Comparison of ENCODE assay signal across 17 cellular contexts in genomic region chr11:64153831-64154230, GRCh38. TPM values are rescaled to one million over a fixed set of nuclear protein-coding genes. Genes with fewer than 3 reads are reported as not detected.
DNase-seq lines count a peak whose midpoint lies in the region; ATAC-seq, FAIRE-seq and TF ChIP-seq lines count a peak whose summit lies in the region.
"Had no signal": no experiment of that assay in that cellular context is flagged by ENCODE, and none has a peak within 500 bp of the region (broad histone marks: within the 10 kb centered on the region; RNA-seq: fewer than 3 reads in every experiment).

No MANE protein-coding gene starts in this region.

- H3K4me1 Mint-ChIP-seq in stimulated activated naive CD8-positive, alpha-beta T cell treated with anti-CD3 and anti-CD28 coated beads, Interleukin-15, amount 100 ng/mL, for 72 hours, result peaks cover 20% of the 10 kb centered on the region

- TF ChIP-seq RAD21 in H1 (IDR thresholded peaks at IDR 0.05 in 1 of 2, conservative IDR thresholded peaks at IDR 0.05 in 1 of 2; ENCODE audit: low read depth in 2 of 2, low read length in 2 of 2), result no peak

- no peak for TF ChIP-seq POLR2A in H1 (IDR thresholded peaks at IDR 0.05; ENCODE audit: control extremely low read depth in 1 of 2, low read depth in 2 of 2, low read length in 2 of 2)

- H4K91ac ChIP-seq in H1 (replicated peaks; ENCODE audit: insufficient read length, low read length) (no peak overlapping the region), neuronal stem cell (ENCODE audit: low read depth, low read length, poor library complexity) (no peak overlapping the region)

- H3K56ac ChIP-seq in H1 (replicated peaks; ENCODE audit: insufficient read length, low read depth, low read length), result no peak overlapping the region

- H3K4me1 ChIP-seq in HEK293 (ENCODE audit: control insufficient read depth, insufficient read depth, low read length), result no peaks in the 10 kb centered on the region
- peaks cover 2 to 15% (median 8%) of the 10 kb centered on the region in 4 experiments; a peak in 6 of 7 replicates for H3K4me1 ChIP-seq in H1 (replicated peaks in 1 of 4; ENCODE audit: control insufficient read depth in 3 of 4, insufficient read depth in 4 of 4, low read length in 3 of 4)
- H3K4me1 ChIP-seq in neuronal stem cell (ENCODE audit: control insufficient read depth in 2 of 2, insufficient read depth in 1 of 2, low read depth in 1 of 2, low read length in 2 of 2), result peaks cover 0 to 14% of the 10 kb centered on the region in 2 donors

- no peaks in the 10 kb centered on the region for H3K23me2 ChIP-seq in H1 (ENCODE audit: low read depth, low read length)

- H3K18ac ChIP-seq in H1 (ENCODE audit: extremely low read depth, low read length), result no peak overlapping the region; the same call in none of the 2 replicates
- H3K18ac ChIP-seq in neuronal stem cell (ENCODE audit: low read length), result peak overlapping the region; percentile 35

- FAIRE-seq in H1 (lab: Jason Lieb, UNC), result no peak

- TF ChIP-seq EP300 in H1 (IDR thresholded peaks at IDR 0.05; ENCODE audit: borderline replicate concordance in 1 of 2, low read depth in 2 of 2, low read length in 2 of 2), result no peak

- no peak overlapping the region for H3K4me3 Mint-ChIP-seq in stimulated activated naive CD8-positive, alpha-beta T cell treated with anti-CD3 and anti-CD28 coated beads, Interleukin-15, amount 100 ng/mL, for 72 hours
- H3K4me3 Mint-ChIP-seq: HFFc6 had no signal

- POLR2A ChIA-PET in HEK293 (lab: Yijun Ruan, JAX), result no interaction called here
- POLR2A ChIA-PET in RWPE1 (lab: Yijun Ruan, JAX; ENCODE audit: low non-redundant PET), result interaction anchor here (0.7 kb wide), 1 partner anchor 10 kb away, joined by 3 read pairs; no protein-coding TSS in a partner anchor
- POLR2A ChIA-PET in H1 (lab: Charles Lee; ENCODE audit: partially characterized antibody), result interaction anchor here (1.2 kb wide), 1 partner anchor 9 kb away, joined by 3 read pairs; no protein-coding TSS in a partner anchor

- peaks cover 17 to 27% of the 10 kb centered on the region in 2 experiments for H4K20me1 ChIP-seq in H1 (replicated peaks in 1 of 2; ENCODE audit: control insufficient read depth in 1 of 2, insufficient read depth in 2 of 2, low read length in 2 of 2)

- H3K4ac ChIP-seq in H1 (replicated peaks; ENCODE audit: insufficient read length, low read depth, low read length) (no peak overlapping the region), neuronal stem cell (ENCODE audit: low read length) (no peak overlapping the region)

- H3K4me2 ChIP-seq in H1 (ENCODE audit: insufficient read depth in 1 of 2, low read depth in 2 of 2, low read length in 2 of 2), result peak overlapping the region in 1 of 2 experiments; percentile 43; a peak in 1 of 4 replicates
- no peak overlapping the region for H3K4me2 ChIP-seq in neuronal stem cell (ENCODE audit: insufficient read depth, low read length, poor library complexity, severe bottlenecking)
- H3K4me2 ChIP-seq: SK-N-SH had no signal

- no peak overlapping the region for H4K5ac ChIP-seq in H1 (ENCODE audit: insufficient read length, low read depth, low read length)

- H4K8ac ChIP-seq in H1 (ENCODE audit: extremely low read depth, insufficient read depth, low read length) (no peak overlapping the region), neuronal stem cell (ENCODE audit: low read depth, low read length) (no peak overlapping the region)

- peaks cover 0 to 16% (median 0%) of the 10 kb centered on the region in 4 experiments; a peak in 2 of 7 replicates for H3K27me3 ChIP-seq in H1 (replicated peaks in 1 of 4; ENCODE audit: control insufficient read depth in 3 of 4, extremely low read depth in 1 of 4, insufficient read depth in 3 of 4, low read length in 3 of 4)
- no peaks in the 10 kb centered on the region for H3K27me3 ChIP-seq in neuronal stem cell (ENCODE audit: control insufficient read depth in 3 of 3, insufficient read depth in 3 of 3, low read depth in 1 of 3, low read length in 3 of 3)
- H3K27me3 ChIP-seq: BLaER1, Peyer's patch had no signal

- H2BK5ac ChIP-seq in H1 (ENCODE audit: low read depth, low read length), result 0 out of 2 replicates have a peak overlapping the region, but pooled peaks have one; percentile 16
- H2BK5ac ChIP-seq in neuronal stem cell (ENCODE audit: low read length), result peak overlapping the region; percentile 39

- H3K23ac ChIP-seq in H1 (ENCODE audit: insufficient read length) (no peak overlapping the region), neuronal stem cell (ENCODE audit: low read depth, low read length, poor library complexity) (peak overlapping the region; percentile 44)

- TF ChIP-seq CTCF in HEK293 (tag by site-specific recombination; IDR thresholded peaks at IDR 0.05) (no peak), RWPE1 (conservative IDR thresholded peaks at IDR 0.05; ENCODE audit: low read depth) (no peak), H1 (IDR thresholded peaks at IDR 0.05; ENCODE audit: control extremely low read depth in 1 of 3, insufficient read depth in 1 of 3, low read depth in 1 of 3, low read length in 3 of 3) (no peak)

- H2BK12ac ChIP-seq in H1 (ENCODE audit: low read depth, low read length) (peak overlapping the region; percentile 87; the same call in 1 of the 2 replicates), neuronal stem cell (ENCODE audit: low read length) (no peak overlapping the region)

- H3K27me3 Mint-ChIP-seq in stimulated activated naive CD8-positive, alpha-beta T cell treated with anti-CD3 and anti-CD28 coated beads, Interleukin-15, amount 100 ng/mL, for 72 hours, result no peaks in the 10 kb centered on the region
- H3K27me3 Mint-ChIP-seq: CD4-positive, alpha-beta memory T cell had no signal

- H3K27ac ChIP-seq in HEK293 (ENCODE audit: extremely low read depth, low read depth, low read length) (no peak overlapping the region), RWPE1 (peak overlapping the region; percentile 18; the same call in 1 of the 2 replicates), H1 (ENCODE audit: low read depth, low read length) (no peak overlapping the region), neuronal stem cell (replicated peaks; ENCODE audit: low read length) (no peak overlapping the region)
- H3K27ac ChIP-seq: BLaER1, Peyer's patch had no signal

- WGBS in H1 (ENCODE audit: extremely low coverage in 1 of 2, insufficient coverage in 1 of 2, insufficient read length in 1 of 2, insufficient replicate concordance in 2 of 2, low coverage in 1 of 2, low lambda C conversion rate in 2 of 2, missing lambda C conversion rate in 1 of 2), 2 experiments, result 60% methylated on average over 7 of the region's 7 CpGs; no CpG with 5 or more reads in 1 of the 2 experiments
- no CpG with 5 or more reads among the region's 7 CpGs for WGBS in neuronal stem cell (ENCODE audit: extremely low coverage in 2 of 2, insufficient read length in 2 of 2, insufficient replicate concordance in 1 of 2), 2 donors

- H3K27ac Mint-ChIP-seq in stimulated activated naive CD8-positive, alpha-beta T cell treated with anti-CD3 and anti-CD28 coated beads, Interleukin-15, amount 100 ng/mL, for 72 hours, result no peak overlapping the region
- H3K27ac Mint-ChIP-seq: HFFc6 had no signal

- no peaks in the 10 kb centered on the region for H3K9me3 ChIP-seq in HEK293 (ENCODE audit: control insufficient read depth, insufficient read depth, low read depth, low read length)
- H3K9me3 ChIP-seq in H1 (ENCODE audit: insufficient read depth in 2 of 2, low read depth in 1 of 2, low read length in 1 of 2), result no peaks in the 10 kb centered on the region
- no peaks in the 10 kb centered on the region for H3K9me3 ChIP-seq in neuronal stem cell (replicated peaks in 1 of 2; ENCODE audit: control insufficient read depth in 2 of 2, insufficient read depth in 1 of 2, low read depth in 1 of 2, low read length in 2 of 2)
- H3K9me3 ChIP-seq: BLaER1, Peyer's patch, SK-N-SH had no signal

- H2BK20ac ChIP-seq in H1 (ENCODE audit: low read length), result no peak overlapping the region

- no peak overlapping the region for H2AK5ac ChIP-seq in H1 (ENCODE audit: low read depth, low read length)
- H2AK5ac ChIP-seq in neuronal stem cell (ENCODE audit: low read depth, low read length), result peak overlapping the region; percentile 91

- H3K79me1 ChIP-seq in H1 (ENCODE audit: low read depth, low read length), result no peaks in the 10 kb centered on the region
- H3K79me1 ChIP-seq in neuronal stem cell (ENCODE audit: low read depth, low read length), result no peaks in the 10 kb centered on the region

- no peak overlapping the region for H2BK120ac ChIP-seq in H1 (replicated peaks; ENCODE audit: low read depth, low read length)
- no peak overlapping the region for H2BK120ac ChIP-seq in neuronal stem cell (ENCODE audit: low read depth, low read length)

- H3K14ac ChIP-seq in H1 (ENCODE audit: insufficient read length) (no peak overlapping the region), neuronal stem cell (ENCODE audit: low read length) (no peak overlapping the region)

- DNase-seq in RWPE1 (ENCODE audit: low spot score) (no peak), H1 (ENCODE audit: low read depth in 1 of 2, low spot score in 2 of 2) (no peak), neuronal stem cell (ENCODE audit: low spot score) (no peak), anterior cingulate cortex (lab: John Stamatoyannopoulos, UW) (no peak)
- no peak for DNase-seq in stimulated activated CD4-positive, alpha-beta T cell treated with anti-CD3 and anti-CD28 coated beads, Interleukin-15, amount 100 ng/mL, for 24 hours
- DNase-seq in stimulated activated naive CD8-positive, alpha-beta T cell treated with anti-CD3 and anti-CD28 coated beads, Interleukin-15, amount 100 ng/mL, for 72 hours, result no peak
- DNase-seq: EL, HFFc6, NCI-H1417 treated with DMSO at 0.1 percent for 48 hours, NCI-H187 treated with DMSO at 0.1 percent for 48 hours, Right ventricle myocardium superior had no signal

- 0 out of 2 replicates have a peak overlapping the region, but pooled peaks have one; percentile 75 for H2BK15ac ChIP-seq in H1 (ENCODE audit: low read length)
- H2BK15ac ChIP-seq in neuronal stem cell (ENCODE audit: low read length), result peak overlapping the region; percentile 49

- H3K36me3 ChIP-seq in HEK293 (ENCODE audit: control insufficient read depth in 2 of 2, insufficient read depth in 1 of 2, low read length in 2 of 2) (no peaks in the 10 kb centered on the region), H1 (ENCODE audit: control insufficient read depth in 2 of 4, insufficient read depth in 4 of 4, low read length in 3 of 4) (no peaks in the 10 kb centered on the region; a peak in 1 of 8 replicates), neuronal stem cell (replicated peaks in 1 of 2; ENCODE audit: control insufficient read depth in 2 of 2, insufficient read depth in 2 of 2, low read length in 2 of 2) (no peaks in the 10 kb centered on the region)
- H3K36me3 ChIP-seq: Peyer's patch had no signal

- no peak for ATAC-seq in stimulated activated naive CD8-positive, alpha-beta T cell treated with anti-CD3 and anti-CD28 coated beads, Interleukin-15, amount 100 ng/mL, for 72 hours

- no peak overlapping the region for H3K9ac ChIP-seq in H1 (replicated peaks in 1 of 4; ENCODE audit: extremely low read depth in 1 of 4, low read depth in 3 of 4, low read length in 3 of 4)
- H3K9ac ChIP-seq in neuronal stem cell (ENCODE audit: low read depth, low read length, poor library complexity), result peak overlapping the region; percentile 81
- H3K9ac ChIP-seq: BLaER1, SK-N-SH had no signal

- H3K9me3 Mint-ChIP-seq in stimulated activated naive CD8-positive, alpha-beta T cell treated with anti-CD3 and anti-CD28 coated beads, Interleukin-15, amount 100 ng/mL, for 72 hours, result no peaks in the 10 kb centered on the region
- H3K9me3 Mint-ChIP-seq: CD4-positive, alpha-beta memory T cell; HFFc6 had no signal

- H2AFZ ChIP-seq in H1 (ENCODE audit: low read length) (no peak overlapping the region), neuronal stem cell (ENCODE audit: low read length) (peak overlapping the region; percentile 15)

- CTCF ChIA-PET in HEK293 (lab: Yijun Ruan, JAX), result interaction anchor here (0.7 to 8.9 kb wide), 9 partner anchors 13 to 318 kb away, joined by 3 to 70 read pairs (median 4); partner anchors contain the start of genes COX8A and MARK2
- CTCF ChIA-PET in RWPE1 (lab: Yijun Ruan, JAX), result interaction anchor here (0.7 to 1.9 kb wide), 4 partner anchors 22 to 154 kb away, joined by 4 to 14 read pairs (median 5); partner anchors contain the start of gene DNAJC4
- CTCF ChIA-PET in H1 (lab: Charles Lee; ENCODE audit: partially characterized antibody), result interaction anchor here (0.6 to 14.9 kb wide), 7 partner anchors 8 to 153 kb away, joined by 3 to 291 read pairs (median 126); partner anchors contain the start of gene FLRT1

- no peak overlapping the region for H3K4me3 ChIP-seq in HEK293 (ENCODE audit: low read depth, low read length)
- H3K4me3 ChIP-seq in H1 (ENCODE audit: extremely low read depth in 1 of 4, insufficient read depth in 2 of 4, low read depth in 3 of 4, low read length in 4 of 4), result no peak overlapping the region
- H3K4me3 ChIP-seq in neuronal stem cell (ENCODE audit: low read length in 2 of 2), result no peak overlapping the region
- H3K4me3 ChIP-seq: BLaER1, Peyer's patch had no signal

- H3K79me2 ChIP-seq in H1 (ENCODE audit: control insufficient read depth in 1 of 2, insufficient read depth in 2 of 2, low read length in 2 of 2), result no peaks in the 10 kb centered on the region; a peak in 1 of 4 replicates

RNA-seq across cellular contexts. Expression of gene MACROD1, which starts 12.1 kb away (rescaled TPM):
- 19.5 and 19.6 TPM in 2 replicates for total RNA-seq in H1 (2021; fragmentation: NEBNext Ultra II Directional; extraction: Animal tissue kit (Norgen Biotek cat#: 25700))
- 34.1 and 107 TPM in 2 replicates for polyA plus RNA-seq in H1 (2011; rRNA removed)
- polyA plus RNA-seq in H1 (2011; cell fraction: cytosol; rRNA removed), result 32.4 TPM
- polyA plus RNA-seq in H1 (2011; cell fraction: nucleus; rRNA removed), result 76.9 TPM
- 11.6 to 26.0 TPM (median 19.7 TPM) in 4 replicates for polyA plus RNA-seq in H1 (2012, experiment 1 of 2)
- 38.9 TPM for polyA plus RNA-seq in H1 (2012, experiment 2 of 2)
- 15.5 TPM for polyA plus RNA-seq in H1 (2013, experiment 1 of 2)
- polyA plus RNA-seq in H1 (2013, experiment 2 of 2), result 18.0 TPM
- 1.8 and 2.5 TPM in 2 replicates for polyA minus RNA-seq in H1 (2011; rRNA and poly(A)+ RNA removed)
- 21.4 TPM for polyA minus RNA-seq in H1 (2011; cell fraction: cytosol; rRNA and poly(A)+ RNA removed)
- 16.9 TPM for polyA minus RNA-seq in H1 (2011; cell fraction: nucleus; rRNA and poly(A)+ RNA removed)
- 20.5 TPM for polyA plus RNA-seq in neuronal stem cell (2013, experiment 1 of 2)
- 20.6 TPM for polyA plus RNA-seq in neuronal stem cell (2013, experiment 2 of 2)

RNA-seq across cellular contexts. Expression of gene STIP1, which starts 32.1 kb away (rescaled TPM):
- 316 and 329 TPM in 2 replicates for total RNA-seq in H1 (2021; fragmentation: NEBNext Ultra II Directional; extraction: Animal tissue kit (Norgen Biotek cat#: 25700))
- polyA plus RNA-seq in H1 (2011; rRNA removed), result 140 and 151 TPM in 2 replicates
- polyA plus RNA-seq in H1 (2011; cell fraction: cytosol; rRNA removed), result 252 TPM
- 221 TPM for polyA plus RNA-seq in H1 (2011; cell fraction: nucleus; rRNA removed)
- polyA plus RNA-seq in H1 (2012, experiment 1 of 2), result 305 to 468 TPM (median 341 TPM) in 4 replicates
- polyA plus RNA-seq in H1 (2012, experiment 2 of 2), result 185 TPM
- 190 TPM for polyA plus RNA-seq in H1 (2013, experiment 1 of 2)
- 182 TPM for polyA plus RNA-seq in H1 (2013, experiment 2 of 2)
- polyA minus RNA-seq in H1 (2011; rRNA and poly(A)+ RNA removed), result 373 and 434 TPM in 2 replicates
- polyA minus RNA-seq in H1 (2011; cell fraction: cytosol; rRNA and poly(A)+ RNA removed), result 164 TPM
- 201 TPM for polyA minus RNA-seq in H1 (2011; cell fraction: nucleus; rRNA and poly(A)+ RNA removed)
- polyA plus RNA-seq in neuronal stem cell (2013, experiment 1 of 2), result 160 TPM
- 156 TPM for polyA plus RNA-seq in neuronal stem cell (2013, experiment 2 of 2)

RNA-seq across cellular contexts. Expression of gene FERMT3, which starts 52.7 kb away (rescaled TPM):
- 1.4 and 2.7 TPM in 2 replicates for total RNA-seq in H1 (2021; fragmentation: NEBNext Ultra II Directional; extraction: Animal tissue kit (Norgen Biotek cat#: 25700))
- 3.7 and 5.9 TPM in 2 replicates for polyA plus RNA-seq in H1 (2011; rRNA removed)
- polyA plus RNA-seq in H1 (2011; cell fraction: cytosol; rRNA removed), result 4.0 TPM
- polyA plus RNA-seq in H1 (2011; cell fraction: nucleus; rRNA removed), result 20.1 TPM
- 2.2 to 6.1 TPM (median 3.2 TPM) in 4 replicates for polyA plus RNA-seq in H1 (2012, experiment 1 of 2)
- 3.0 TPM for polyA plus RNA-seq in H1 (2012, experiment 2 of 2)
- 1.1 TPM for polyA plus RNA-seq in H1 (2013, experiment 1 of 2)
- 1.0 TPM for polyA plus RNA-seq in H1 (2013, experiment 2 of 2)
- 0.32 and 2.0 TPM in 2 replicates for polyA minus RNA-seq in H1 (2011; rRNA and poly(A)+ RNA removed)
- 0.88 TPM for polyA minus RNA-seq in H1 (2011; cell fraction: cytosol; rRNA and poly(A)+ RNA removed)
- polyA minus RNA-seq in H1 (2011; cell fraction: nucleus; rRNA and poly(A)+ RNA removed), result 5.9 TPM
- 0.32 TPM for polyA plus RNA-seq in neuronal stem cell (2013, experiment 1 of 2)
- polyA plus RNA-seq in neuronal stem cell (2013, experiment 2 of 2), result 0.44 TPM
- total RNA-seq: H4 had no signal

Comparison
In these comparisons a context has a peak if more than half of its experiments do, and no peak if none do; other contexts are left out.
1. Of the 6 proteins assayed by ChIP-seq in both HEK293 and H1: peak only in HEK293: BCL11A; only in H1: none; in both: none; in neither: 5.